ENCODE assay signal across 24 cellular contexts in genomic region chr3:194458122-194458521, GRCh38. TPM values are rescaled to one million over a fixed set of nuclear protein-coding genes. Genes with fewer than 3 reads are reported as not detected.
DNase-seq lines count a peak whose midpoint lies in the region; ATAC-seq and TF ChIP-seq lines count a peak whose summit lies in the region.
"Had no signal": no experiment of that assay in that cellular context is flagged by ENCODE, and none has a peak within 500 bp of the region (broad histone marks: within the 10 kb centered on the region; RNA-seq: fewer than 3 reads in every experiment).

No MANE protein-coding gene starts in this region.

- H3K79me2 ChIP-seq in HCT116 (ENCODE audit: insufficient read depth, low read length) (peaks cover 48% of the 10 kb centered on the region), PC-3 (ENCODE audit: low read length) (peaks cover 14% of the 10 kb centered on the region)

- no peaks in the 10 kb centered on the region for H3F3A ChIP-seq in PC-3 (ENCODE audit: low read length, unreplicated experiment)

- H3K36me3 Mint-ChIP-seq in CD8-positive, alpha-beta memory T cell = peaks cover 0 to 55% (median 12%) of the 10 kb centered on the region in 3 donors

- in situ Hi-C loops in astrocyte of the spinal cord (cut with HindIII; ENCODE audit: low sequenced_read_pairs) = no loop called here

- H3K9me2 ChIP-seq in HCT116 (ENCODE audit: insufficient read depth) = no peaks in the 10 kb centered on the region
- no peaks in the 10 kb centered on the region for H3K9me2 ChIP-seq in PC-3 (replicated peaks; ENCODE audit: low read length)

- no peaks in the 10 kb centered on the region for H4K20me1 ChIP-seq in HCT116 (ENCODE audit: insufficient read depth)
- H4K20me1 ChIP-seq in PC-3 (ENCODE audit: low read length) = peaks cover 6% of the 10 kb centered on the region; the same call in 1 of the 2 replicates

- no peak overlapping the region for H3K27ac Mint-ChIP-seq in CD8-positive, alpha-beta memory T cell
- H3K27ac Mint-ChIP-seq: CD8-positive, alpha-beta T cell; IgD-negative memory B cell had no signal

- H2AFZ ChIP-seq in HCT116 (ENCODE audit: low read depth, low read length, poor library complexity, severe bottlenecking) = no peak overlapping the region
- H2AFZ ChIP-seq in PC-3 (ENCODE audit: low read length) = no peak overlapping the region

- no peaks in the 10 kb centered on the region for H3K27me3 Mint-ChIP-seq in CD8-positive, alpha-beta memory T cell
- H3K27me3 Mint-ChIP-seq: IgD-negative memory B cell had no signal

- H3K27me3 ChIP-seq in HCT116 (ENCODE audit: insufficient read depth, low read length) (no peaks in the 10 kb centered on the region), foreskin keratinocyte (no peaks in the 10 kb centered on the region), PC-3 (ENCODE audit: low read length) (no peaks in the 10 kb centered on the region)
- no peaks in the 10 kb centered on the region for H3K27me3 ChIP-seq in CD8-positive, alpha-beta memory T cell (ENCODE audit: insufficient read depth, low read length, poor library complexity, severe bottlenecking)

- no peaks in the 10 kb centered on the region for H3K9me3 Mint-ChIP-seq in CD8-positive, alpha-beta memory T cell
- H3K9me3 Mint-ChIP-seq: CD8-positive, alpha-beta T cell; IgD-negative memory B cell had no signal

- ATAC-seq in HCT116 (0 out of 2 replicates have a peak, but pooled peaks have one; percentile 30), foreskin keratinocyte (no peak), PC-3 (no peak)
- ATAC-seq: A549; CD8-positive, alpha-beta T cell; Panc1 had no signal

- no peaks in the 10 kb centered on the region for H3K4me1 Mint-ChIP-seq in CD8-positive, alpha-beta memory T cell

- CTCF ChIA-PET in HCT116 (lab: Charles Lee) = interaction anchor here (1.4 kb wide), 1 partner anchor 14 kb away, joined by 7 read pairs; no protein-coding TSS in a partner anchor
- CTCF ChIA-PET in PC-3 (lab: Charles Lee) = no interaction called here
- CTCF ChIA-PET in CD8-positive, alpha-beta memory T cell (lab: Charles Lee) = interaction anchor here (0.7 kb wide), 2 partner anchors 10 to 818 kb away, joined by 3 to 4 read pairs; no protein-coding TSS in a partner anchor

- H3K36me3 ChIP-seq in HCT116 (ENCODE audit: control insufficient read depth in 1 of 2, insufficient read depth in 2 of 2, low read length in 2 of 2) = peaks cover 11 to 31% of the 10 kb centered on the region in 2 experiments; a peak in 3 of 4 replicates
- peaks cover 31% of the 10 kb centered on the region for H3K36me3 ChIP-seq in PC-3 (ENCODE audit: low read depth, low read length)
- peaks cover 8% of the 10 kb centered on the region for H3K36me3 ChIP-seq in CD8-positive, alpha-beta memory T cell (ENCODE audit: insufficient read depth, low read length)

- no peak for TF ChIP-seq RAD21 in HCT116 (IDR thresholded peaks at IDR 0.05; ENCODE audit: low read depth)

- no peaks in the 10 kb centered on the region for H3K9me3 ChIP-seq in HCT116 (ENCODE audit: control insufficient read depth in 1 of 2, insufficient read depth in 1 of 2, low read depth in 1 of 2, low read length in 2 of 2)
- H3K9me3 ChIP-seq in PC-3 (ENCODE audit: low read length) = no peaks in the 10 kb centered on the region
- H3K9me3 ChIP-seq in CD8-positive, alpha-beta memory T cell (ENCODE audit: low read length) = no peaks in the 10 kb centered on the region
- H3K9me3 ChIP-seq: A549 had no signal

- intact Hi-C loops in HCT116 (cut with micrococcal nuclease) = loop anchor here (5.0 kb wide), 1 partner anchor 134 kb away; no protein-coding TSS in a partner anchor
- intact Hi-C loops in PC-3 (cut with micrococcal nuclease) = no loop called here

- H3K9ac ChIP-seq in HCT116 (ENCODE audit: low read length) = no peak overlapping the region
- H3K9ac ChIP-seq in PC-3 (ENCODE audit: low read length) = no peak overlapping the region
- H3K9ac ChIP-seq: KMS-11 had no signal

- POLR2A ChIA-PET in HCT116 (lab: Charles Lee) = no interaction called here
- POLR2A ChIA-PET in PC-3 (lab: Charles Lee; ENCODE audit: unreplicated experiment) = interaction anchor here (1.1 kb wide), 1 partner anchor 40 kb away, joined by 9 read pairs; no protein-coding TSS in a partner anchor
- POLR2A ChIA-PET in CD8-positive, alpha-beta memory T cell (lab: Charles Lee) = interaction anchor here (0.8 kb wide), 1 partner anchor 60 kb away, joined by 7 read pairs; no protein-coding TSS in a partner anchor

- RAD21 ChIA-PET in HCT116 (lab: Charles Lee; ENCODE audit: low non-redundant PET in 1 of 2, low total read pairs in 2 of 2, uncharacterized antibody in 2 of 2, unreplicated experiment in 2 of 2) = no interaction called here

- no TSS peak for BruUV-seq in HCT116 (replicated peaks; lab: Mats Ljungman, UMichigan)
- BruUV-seq in PC-3 (replicated peaks; lab: Mats Ljungman, UMichigan) = no TSS peak

- no peak for TF ChIP-seq POLR2A in HCT116 (IDR thresholded peaks at IDR 0.05; ENCODE audit: borderline replicate concordance, extremely low read depth, insufficient read depth, insufficient read length)

- no peak for DNase-seq in HCT116 (ENCODE audit: low read depth, low spot score)
- DNase-seq in astrocyte of the spinal cord (ENCODE audit: low read depth, low spot score) = no peak
- no peak for DNase-seq in foreskin keratinocyte
- DNase-seq in activated T-cell treated with anti-CD3 and anti-CD28 coated beads, Interleukin-2, amount 50 U/mL, for 1 hour = no peak
- DNase-seq in foreskin melanocyte = no peak
- no peak for DNase-seq in PC-3
- no peak for DNase-seq in CD8-positive, alpha-beta memory T cell
- DNase-seq: AML-193; C1 segment of cervical spinal cord; CD8-positive, alpha-beta T cell; GOT3; HCEC 1CT; MM.1S; NCI-H2029; NCI-H526 treated with DMSO at 0.1 percent for 48 hours; SHP77 treated with DMSO at 0.1 percent for 48 hours; SW 1271 had no signal

- H3K4me3 ChIP-seq in HCT116 (replicated peaks in 1 of 2; ENCODE audit: low read depth in 1 of 2, low read length in 2 of 2) (no peak overlapping the region), astrocyte of the spinal cord (ENCODE audit: low read depth, low read length) (no peak overlapping the region), PC-3 (ENCODE audit: low read length) (no peak overlapping the region)
- no peak overlapping the region for H3K4me3 ChIP-seq in CD8-positive, alpha-beta memory T cell (ENCODE audit: low read length)
- H3K4me3 ChIP-seq: A549 had no signal

- TF ChIP-seq CTCF in HCT116 (IDR thresholded peaks at IDR 0.05 in 2 of 3, conservative IDR thresholded peaks at IDR 0.05 in 1 of 3; ENCODE audit: borderline replicate concordance in 1 of 3, insufficient read depth in 1 of 3, low read depth in 2 of 3, low read length in 2 of 3) = peak in 1 of 3 experiments; percentile 14; a peak in 2 of 6 replicates
- peak; percentile 11 for TF ChIP-seq CTCF in astrocyte of the spinal cord (IDR thresholded peaks at IDR 0.05; ENCODE audit: low read depth, low read length)
- peak; percentile 31 for TF ChIP-seq CTCF in foreskin keratinocyte (conservative IDR thresholded peaks at IDR 0.05)
- no peak for TF ChIP-seq CTCF in PC-3 (conservative IDR thresholded peaks at IDR 0.05; ENCODE audit: low read depth, low read length)

- no peak overlapping the region for H3K27ac ChIP-seq in HCT116 (ENCODE audit: low read depth, low read length)
- no peak overlapping the region for H3K27ac ChIP-seq in foreskin keratinocyte
- H3K27ac ChIP-seq in PC-3 (ENCODE audit: low read length) = no peak overlapping the region
- H3K27ac ChIP-seq in CD8-positive, alpha-beta memory T cell (ENCODE audit: low read depth, low read length) = no peak overlapping the region
- H3K27ac ChIP-seq: A549, HL-60, KMS-11, RWPE1 had no signal

- no peak overlapping the region for H3K4me3 Mint-ChIP-seq in CD8-positive, alpha-beta memory T cell
- H3K4me3 Mint-ChIP-seq: CD8-positive, alpha-beta T cell; IgD-negative memory B cell had no signal

- H3K4me2 ChIP-seq in HCT116 (ENCODE audit: low read length) (no peak overlapping the region), PC-3 (ENCODE audit: low read length) (no peak overlapping the region)
- H3K4me2 ChIP-seq: A549, KMS-11 had no signal

- no peaks in the 10 kb centered on the region for H3K4me1 ChIP-seq in HCT116 (ENCODE audit: control insufficient read depth in 1 of 2, insufficient read depth in 2 of 2, low read length in 2 of 2)
- no peaks in the 10 kb centered on the region for H3K4me1 ChIP-seq in foreskin keratinocyte
- peaks cover 6% of the 10 kb centered on the region; the same call in 1 of the 2 replicates for H3K4me1 ChIP-seq in PC-3 (ENCODE audit: insufficient read depth, low read length)
- no peaks in the 10 kb centered on the region for H3K4me1 ChIP-seq in CD8-positive, alpha-beta memory T cell (ENCODE audit: insufficient read depth, low read length)
- H3K4me1 ChIP-seq: A549 had no signal

TF ChIP-seq in HCT116, 20 proteins besides CTCF, POLR2A, EP300 and RAD21:
- TF ChIP-seq JUND (IDR thresholded peaks at IDR 0.05) = no peak
- no peak for TF ChIP-seq ATF3 (IDR thresholded peaks at IDR 0.05)
- no peak for TF ChIP-seq MAX (IDR thresholded peaks at IDR 0.05)
- TF ChIP-seq SP1 (IDR thresholded peaks at IDR 0.05; ENCODE audit: low read depth) = no peak

RNA-seq across cellular contexts. Expression of gene ATP13A3, which starts 28.7 kb away (rescaled TPM):
- total RNA-seq in HCT116 (2021; ENCODE audit: unreplicated experiment) = 139 TPM
- polyA plus RNA-seq in HCT116 (2012) = 30.0 and 37.4 TPM in 2 replicates
- total RNA-seq in foreskin keratinocyte = 94.0 and 96.8 TPM in 2 replicates
- polyA plus RNA-seq in foreskin keratinocyte = 9.8 and 12.0 TPM in 2 replicates
- 69.4 and 101 TPM in 2 replicates for total RNA-seq in PC-3 (2014; rRNA removed)
- 100 to 1,000 TPM; 144 to 165 TPM for total RNA-seq in CD8-positive, alpha-beta memory T cell
- 10.5 TPM for polyA plus RNA-seq in CD8-positive, alpha-beta memory T cell

RNA-seq across cellular contexts. Expression of gene GP5, which starts 59.1 kb away (rescaled TPM):
- total RNA-seq in HCT116 (2021; ENCODE audit: unreplicated experiment) = 0.15 TPM
- polyA plus RNA-seq in HCT116 (2012) = 0.01 TPM in 1 of 2 replicates, not detected in the other
- not detected in 2 replicates for total RNA-seq in foreskin keratinocyte
- polyA plus RNA-seq in foreskin keratinocyte = not detected in 2 replicates
- total RNA-seq in PC-3 (2014; rRNA removed) = not detected in 2 replicates
- total RNA-seq in CD8-positive, alpha-beta memory T cell = under 1 TPM; 0.31 to 0.42 TPM
- polyA plus RNA-seq in CD8-positive, alpha-beta memory T cell = 1.3 TPM
- total RNA-seq: NCI-H460 had no signal
- polyA plus RNA-seq: A549 had no signal
